8 cellular contexts compared by ENCODE assay signal in genomic region chr10:104339469-104340098, GRCh38. TPM values are rescaled to one million over a fixed set of nuclear protein-coding genes. Genes with fewer than 3 reads are reported as not detected.
A peak's percentile ranks its signal among the peaks of the same experiment; 100 is the strongest.
DNase-seq lines count a peak whose midpoint lies in the region; ATAC-seq and TF ChIP-seq lines count a peak whose summit lies in the region.

No MANE protein-coding gene starts in this region.

- DNase-seq in Daoy (ENCODE audit: low read depth), result peak; percentile 51
- peak in 1 of 3 donors; percentile 50 for DNase-seq in Peyer's patch
- DNase-seq in myocyte (ENCODE audit: low read depth), result peak; percentile 81
- no peak for DNase-seq in activated gamma-delta T cell (lab: John Stamatoyannopoulos, UW)
- DNase-seq in stimulated activated CD4-positive, alpha-beta T cell treated with anti-CD3 and anti-CD28 coated beads, Interleukin-12 subunit alpha, Interleukin-12 subunit beta, amount 100 ng/mL, for 4 hours, result no peak
- DNase-seq in HEK293T (ENCODE audit: extremely low spot score), result no peak

- H3K9me3 ChIP-seq in Peyer's patch, result no peaks in the 10 kb centered on the region
- H3K9me3 ChIP-seq in endocrine pancreas (ENCODE audit: control insufficient read depth, low read length), result no peaks in the 10 kb centered on the region

- no peak for TF ChIP-seq CTCF in Peyer's patch (IDR thresholded peaks at IDR 0.05)

- H3K36me3 ChIP-seq in Peyer's patch, result no peaks in the 10 kb centered on the region
- H3K36me3 ChIP-seq in endocrine pancreas (ENCODE audit: control insufficient read depth, insufficient read depth, low read length), result no peaks in the 10 kb centered on the region

- POLR2A ChIA-PET in HEK293T (lab: Yijun Ruan, JAX), result interaction anchor here (0.6 to 0.7 kb wide), 2 partner anchors 65 to 280 kb away, joined by 4 read pairs; no protein-coding TSS in a partner anchor

- ATAC-seq in HG03460 (IDR thresholded peaks at IDR 0.05; ENCODE audit: unreplicated experiment), result no peak

- no peak overlapping the region for H3K9ac ChIP-seq in endocrine pancreas (ENCODE audit: control insufficient read depth, insufficient read depth, low read length)

- H3K4me1 ChIP-seq in Peyer's patch, result peaks cover 0 to 27% (median 3%) of the 10 kb centered on the region in 4 donors
- H3K4me1 ChIP-seq in endocrine pancreas (ENCODE audit: control insufficient read depth, insufficient read depth, low read length), result no peaks in the 10 kb centered on the region

- H3K27ac ChIP-seq in Peyer's patch, result peak overlapping the region; percentile 89 to 98 (median 94)

- H3K27me3 ChIP-seq in Peyer's patch (no peaks in the 10 kb centered on the region), endocrine pancreas (ENCODE audit: control insufficient read depth, insufficient read depth, low read length) (no peaks in the 10 kb centered on the region)

- TF ChIP-seq POLR2A in Peyer's patch (IDR thresholded peaks at IDR 0.05), result no peak

- peak overlapping the region in 3 of 4 donors; percentile 76 to 95 (median 77) for H3K4me3 ChIP-seq in Peyer's patch
- peak overlapping the region; percentile 66 for H3K4me3 ChIP-seq in endocrine pancreas (ENCODE audit: control insufficient read depth, insufficient read depth, low read length)

- CTCF ChIA-PET in HEK293T (lab: Yijun Ruan, JAX), result no interaction called here

TF ChIP-seq in HEK293T, 16 proteins besides CTCF, POLR2A, EP300 and RAD21:
- TF ChIP-seq NFRKB (IDR thresholded peaks at IDR 0.05) (no peak), PKNOX1 (IDR thresholded peaks at IDR 0.05) (no peak), FOXA1 (IDR thresholded peaks at IDR 0.05) (no peak), ELF4 (IDR thresholded peaks at IDR 0.05) (no peak), SP1 (IDR thresholded peaks at IDR 0.05) (no peak), SUZ12 (IDR thresholded peaks at IDR 0.05) (no peak), ZNF384 (IDR thresholded peaks at IDR 0.05) (no peak), FOXK2 (IDR thresholded peaks at IDR 0.05) (no peak), CTBP1 (IDR thresholded peaks at IDR 0.05; ENCODE audit: borderline replicate concordance) (no peak), HDGF (IDR thresholded peaks at IDR 0.05; ENCODE audit: borderline replicate concordance) (no peak), LEF1 (IDR thresholded peaks at IDR 0.05; ENCODE audit: borderline replicate concordance) (no peak)
TF ChIP-seq in HEK293T: peak in this region for 0.

RNA-seq across cellular contexts. Expression of gene ITPRIP, which starts 1.3 kb away (rescaled TPM):
- 3.2 and 3.3 TPM in 2 replicates for total RNA-seq in Daoy (2014; rRNA removed; shearing (Covaris generic))
- 1 to 10 TPM; 2.8 to 9.9 (median 7.7) TPM for total RNA-seq in Peyer's patch
- 4.4 and 5.2 TPM in 2 replicates for total RNA-seq in myocyte
- 11.3 TPM for polyA plus RNA-seq in myocyte (2012)

RNA-seq across cellular contexts. Expression of gene CFAP58, which starts 14.0 kb away (rescaled TPM):
- 0.06 TPM in 2 replicates for total RNA-seq in Daoy (2014; rRNA removed; shearing (Covaris generic))
- 1 to 10 TPM in 1 of 4 donors, not detected in 3; 2.5 TPM for total RNA-seq in Peyer's patch
- total RNA-seq in myocyte, result 0.56 and 0.62 TPM in 2 replicates
- polyA plus RNA-seq in myocyte (2012), result 0.13 TPM

Comparison
In these comparisons a context has a peak if more than half of its experiments do, and no peak if none do; other contexts are left out.
1. DNase-seq: peak in Daoy (single experiment) and myocyte (single experiment); none in activated gamma-delta T cell (single experiment), stimulated activated CD4-positive, alpha-beta T cell treated with anti-CD3 and anti-CD28 coated beads, Interleukin-12 subunit alpha, Interleukin-12 subunit beta, amount 100 ng/mL, for 4 hours (single experiment) and HEK293T (single experiment).